ENCODE assay signal across 27 cellular contexts in genomic region chr2:145199832-145200231, GRCh38.
"Had no signal": no experiment of that assay in that cellular context is flagged by ENCODE, and none has a peak within 500 bp of the region (broad histone marks: within the 10 kb centered on the region; RNA-seq: fewer than 3 reads in every experiment).

No MANE protein-coding gene starts in this region.

- H3K9me3 ChIP-seq: gastrocnemius medialis had no signal

- H3K27ac ChIP-seq: cardiac muscle cell, coronary artery, foreskin keratinocyte, gastrocnemius medialis, WERI-Rb-1 had no signal

- DNase-seq: activated B cell treated with CpG ODN at 0.5 μM for 24 hours; activated CD4-positive, alpha-beta T cell treated with anti-CD3 and anti-CD28 coated beads for 48 hours; activated CD4-positive, alpha-beta T cell treated with anti-CD3 and anti-CD28 coated beads, Interleukin-2, amount 50 U/mL, for 1 hour; activated CD4-positive, alpha-beta T cell treated with anti-CD3 and anti-CD28 coated beads, Interleukin-2, amount 50 U/mL, for 48 hours; activated CD8-positive, alpha-beta memory T cell treated with anti-CD3 and anti-CD28 coated beads for 24 hours; activated CD8-positive, alpha-beta T cell treated with anti-CD3 and anti-CD28 coated beads for 36 hours; activated effector memory CD4-positive, alpha-beta T cell treated with Interleukin-2 at 50 U/mL for 16 hours; activated gamma-delta T cell treated with Interleukin-2 at 50 U/mL for 16 hours; activated naive CD4-positive, alpha-beta T cell treated with anti-CD3 and anti-CD28 coated beads, Interleukin-2, amount 50 U/mL, for 16 hours; activated naive CD4-positive, alpha-beta T cell treated with Interleukin-2 at 50 U/mL for 16 hours; activated T-cell treated with anti-CD3 and anti-CD28 coated beads, Interleukin-2, amount 50 U/mL, for 4 hours; amniotic stem cell; effector memory CD4-positive, alpha-beta T cell; endodermal cell; foreskin keratinocyte; gastrocnemius medialis; glutamatergic neuron; T-helper 1 cell; T-helper 17 cell; T1000; WERI-Rb-1 had no signal

- H3K4me1 ChIP-seq: gastrocnemius medialis had no signal

- H3K4me3 ChIP-seq: cardiac muscle cell, coronary artery, gastrocnemius medialis had no signal

- H3K27me3 ChIP-seq: cardiac muscle cell, dorsolateral prefrontal cortex, foreskin keratinocyte, gastrocnemius medialis had no signal

- ATAC-seq: activated CD4-positive, CD25-positive, alpha-beta regulatory T cell treated with anti-CD3 and anti-CD28 coated beads, Interleukin-2, amount 50 U/mL, for 24 hours; activated CD8-positive, alpha-beta T cell treated with anti-CD3 and anti-CD28 coated beads for 36 hours; activated T-cell treated with anti-CD3 and anti-CD28 coated beads, Interleukin-2, amount 50 U/mL, for 4 hours; activated T-helper 17 cell treated with anti-CD3 and anti-CD28 coated beads, Interleukin-2, amount 50 U/mL, for 72 hours; esophagus mucosa; foreskin keratinocyte; gastrocnemius medialis; T-helper 17 cell had no signal

- H3K36me3 ChIP-seq: cardiac muscle cell, gastrocnemius medialis, WERI-Rb-1 had no signal
